30 cellular contexts compared by ENCODE assay signal in the genomic region with DNA sequence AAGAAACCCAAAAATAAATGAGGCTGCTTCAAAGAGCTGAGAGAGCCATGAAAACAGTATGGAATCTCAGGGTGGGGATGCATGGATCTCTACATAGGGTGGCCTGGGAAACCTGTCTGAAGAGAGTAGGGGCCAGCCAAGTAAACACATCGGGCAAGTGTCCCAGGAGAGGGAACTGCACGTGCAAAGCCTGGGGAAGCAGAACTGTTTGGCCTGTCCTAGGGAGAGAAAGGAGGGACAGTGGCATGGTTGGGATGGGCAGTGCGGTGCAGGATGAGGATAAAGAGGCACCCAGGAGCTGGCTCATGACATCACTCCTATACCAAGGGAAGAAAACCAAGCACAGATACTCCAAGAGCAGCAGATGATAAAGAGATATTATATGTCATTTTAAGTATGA.
"Had no signal": no experiment of that assay in that cellular context is flagged by ENCODE, and none has a peak within 500 bp of the region (broad histone marks: within the 10 kb centered on the region; RNA-seq: fewer than 3 reads in every experiment).

No MANE protein-coding gene starts in this region.

- H3K4me1 Mint-ChIP-seq: activated naive CD8-positive, alpha-beta T cell treated with anti-CD3 and anti-CD28 coated beads for 36 hours; naive B cell had no signal

- H3K36me3 Mint-ChIP-seq: naive B cell had no signal

- H3K4me1 ChIP-seq: adrenal gland, ascending aorta, gastrocnemius medialis, spleen, testis, transverse colon, uterus had no signal

- H3K36me3 ChIP-seq: adrenal gland, brain microvascular endothelial cell, transverse colon, uterus had no signal

- H3K27me3 ChIP-seq: adrenal gland, ascending aorta, brain microvascular endothelial cell, gastrocnemius medialis, hepatocyte, spleen, testis, transverse colon, uterus had no signal

- H3K9ac ChIP-seq: parathyroid adenoma had no signal

- H3K4me3 Mint-ChIP-seq: activated CD4-positive, alpha-beta memory T cell treated with anti-CD3 and anti-CD28 coated beads for 36 hours; activated CD4-positive, alpha-beta T cell treated with anti-CD3 and anti-CD28 coated beads, Interleukin-2, amount 10 ng/mL, durations not matched to agents 24 days and 14 days; activated naive CD4-positive, alpha-beta T cell treated with anti-CD3 and anti-CD28 coated beads for 36 hours; activated naive CD8-positive, alpha-beta T cell treated with anti-CD3 and anti-CD28 coated beads for 36 hours; activated T-helper 1 cell treated with anti-CD3 and anti-CD28 coated beads, Interleukin-12 subunit alpha, Interleukin-12 subunit beta, Interleukin-2, Interleukin-4 antibody, amounts not matched to agents 30 ng/mL and 10 ng/mL and 1 ng/mL, durations not matched to agents 14 hours and 24 hours and 36 hours; dendritic cell treated with granulocyte-macrophage colony-stimulating factor and Interleukin-4, amounts not matched to agents 40 ng/mL and 50 ng/mL, for 4 days; nephron progenitor cell had no signal

- H3K27ac Mint-ChIP-seq: activated CD4-positive, alpha-beta memory T cell treated with anti-CD3 and anti-CD28 coated beads for 36 hours; activated CD4-positive, alpha-beta T cell treated with anti-CD3 and anti-CD28 coated beads, Interleukin-2, amount 10 ng/mL, durations not matched to agents 24 days and 14 days; activated naive CD4-positive, alpha-beta T cell treated with anti-CD3 and anti-CD28 coated beads for 36 hours; activated naive CD8-positive, alpha-beta T cell treated with anti-CD3 and anti-CD28 coated beads for 36 hours; activated T-helper 1 cell treated with anti-CD3 and anti-CD28 coated beads, Interleukin-12 subunit alpha, Interleukin-12 subunit beta, Interleukin-2, Interleukin-4 antibody, amounts not matched to agents 30 ng/mL and 10 ng/mL and 1 ng/mL, durations not matched to agents 14 hours and 24 hours and 36 hours; dendritic cell treated with granulocyte-macrophage colony-stimulating factor and Interleukin-4, amounts not matched to agents 40 ng/mL and 50 ng/mL, for 4 days had no signal

- H3K27me3 Mint-ChIP-seq: activated CD4-positive, alpha-beta memory T cell treated with anti-CD3 and anti-CD28 coated beads for 36 hours; activated CD4-positive, alpha-beta T cell treated with anti-CD3 and anti-CD28 coated beads, Interleukin-2, amount 10 ng/mL, durations not matched to agents 24 days and 14 days; activated naive CD8-positive, alpha-beta T cell treated with anti-CD3 and anti-CD28 coated beads for 36 hours; dendritic cell treated with granulocyte-macrophage colony-stimulating factor and Interleukin-4, amounts not matched to agents 40 ng/mL and 50 ng/mL, for 4 days had no signal

- H3K9me3 Mint-ChIP-seq: activated CD4-positive, alpha-beta memory T cell treated with anti-CD3 and anti-CD28 coated beads for 36 hours; activated naive CD4-positive, alpha-beta T cell treated with anti-CD3 and anti-CD28 coated beads for 36 hours; activated naive CD8-positive, alpha-beta T cell treated with anti-CD3 and anti-CD28 coated beads for 36 hours; dendritic cell treated with granulocyte-macrophage colony-stimulating factor and Interleukin-4, amounts not matched to agents 40 ng/mL and 50 ng/mL, for 4 days had no signal

- H3K79me2 ChIP-seq: hepatocyte, parathyroid adenoma had no signal

- ATAC-seq: activated CD4-positive, CD25-positive, alpha-beta regulatory T cell treated with anti-CD3 and anti-CD28 coated beads, Interleukin-2, amount 50 U/mL, for 24 hours; gastrocnemius medialis; right cardiac atrium had no signal

- H2AFZ ChIP-seq: hepatocyte, parathyroid adenoma had no signal

- H3K9me3 ChIP-seq: adrenal gland, ascending aorta, gastrocnemius medialis, left ventricle myocardium inferior, spleen, testis, transverse colon, uterus had no signal

- H3K4me2 ChIP-seq: hepatocyte had no signal

- H3K4me3 ChIP-seq: adrenal gland, ascending aorta, gastrocnemius medialis, hepatocyte, left ventricle myocardium inferior, spleen, testis, transverse colon, uterus had no signal

- DNase-seq: activated CD4-positive, alpha-beta memory T cell treated with anti-CD3 and anti-CD28 coated beads for 36 hours; activated CD4-positive, alpha-beta T cell treated with anti-CD3 and anti-CD28 coated beads, Interleukin-2, amount 10 ng/mL, durations not matched to agents 24 days and 14 days; activated CD8-positive, alpha-beta memory T cell treated with anti-CD3 and anti-CD28 coated beads, Interleukin-2, amount 50 U/mL, for 4 hours; activated effector memory CD4-positive, alpha-beta T cell treated with anti-CD3 and anti-CD28 coated beads, Interleukin-2, amount 50 U/mL, for 16 hours; activated naive CD4-positive, alpha-beta T cell treated with anti-CD3 and anti-CD28 coated beads for 36 hours; activated naive CD8-positive, alpha-beta T cell treated with anti-CD3 and anti-CD28 coated beads for 36 hours; activated T-cell treated with anti-CD3 and anti-CD28 coated beads, Interleukin-2, amount 50 U/mL, for 1 hour; adrenal gland; brain microvascular endothelial cell; central memory CD4-positive, alpha-beta T cell; effector CD4-positive, alpha-beta T cell; erythroblast; gastrocnemius medialis; glutamatergic neuron; left ventricle myocardium inferior; naive B cell; nephron progenitor cell; right cardiac atrium; spleen; stimulated activated naive CD4-positive, alpha-beta T cell; testis; transverse colon; uterus had no signal

- H3K27ac ChIP-seq: adrenal gland, ascending aorta, brain microvascular endothelial cell, gastrocnemius medialis, hepatocyte, left ventricle myocardium inferior, parathyroid adenoma, spleen, testis, transverse colon, uterus, VCaP had no signal
